Comparison of ENCODE assay signal across 8 cellular contexts in the genomic region with DNA sequence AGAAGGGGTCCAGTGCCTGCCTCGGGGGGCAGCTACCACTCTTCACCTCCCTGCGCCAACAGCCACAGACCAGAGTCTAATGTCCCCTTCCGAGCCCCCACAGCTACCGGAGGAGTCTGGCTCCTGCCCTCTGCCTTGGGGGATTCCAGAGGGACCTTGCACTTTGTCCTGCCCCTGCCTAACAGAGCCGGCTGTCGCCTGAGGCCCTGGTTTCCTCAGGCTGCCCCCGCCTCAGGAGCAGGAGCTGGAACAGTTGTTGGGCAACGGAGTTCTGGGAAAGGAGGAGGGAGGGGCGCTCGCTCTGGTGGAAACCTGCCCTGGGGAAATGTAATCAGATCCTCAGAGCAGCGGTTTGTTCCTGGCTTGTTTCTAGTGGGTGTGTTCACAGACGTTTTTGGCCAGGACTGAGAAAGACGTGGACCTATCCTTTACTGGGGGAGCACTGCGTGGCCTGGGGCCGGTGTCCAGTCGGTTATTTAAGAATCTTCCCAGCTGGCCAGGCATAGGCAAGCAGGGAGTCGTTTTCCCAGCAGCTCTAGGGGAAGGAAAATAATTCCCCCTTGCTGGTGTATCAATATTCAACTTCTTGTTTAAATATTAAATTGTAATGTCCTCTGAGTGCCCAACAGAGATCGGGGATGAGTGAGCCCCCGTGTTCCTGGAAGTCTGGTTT. TPM values are rescaled to one million over a fixed set of nuclear protein-coding genes. Genes with fewer than 3 reads are reported as not detected.
DNase-seq lines count a peak whose midpoint lies in the region; ATAC-seq and TF ChIP-seq lines count a peak whose summit lies in the region.

No MANE protein-coding gene starts in this region.

- no peaks in the 10 kb centered on the region for H3K9me3 ChIP-seq in Panc1 (ENCODE audit: control insufficient read depth, insufficient read depth, low read depth, low read length)
- H3K9me3 ChIP-seq in esophagus muscularis mucosa: no peaks in the 10 kb centered on the region

- ATAC-seq in Panc1 (peak; percentile 75), GM19035 (IDR thresholded peaks at IDR 0.05; ENCODE audit: unreplicated experiment) (no peak), GM19397 (IDR thresholded peaks at IDR 0.05; ENCODE audit: unreplicated experiment) (no peak), GM21447 (IDR thresholded peaks at IDR 0.05; ENCODE audit: unreplicated experiment) (no peak)

- DNase-seq in HFF-Myc (ENCODE audit: extremely low read depth, low read depth): peak; percentile 73
- DNase-seq in Panc1 (ENCODE audit: low read depth, low spot score): no peak
- DNase-seq in esophagus muscularis mucosa (ENCODE audit: extremely low spot score): peak; percentile 98
- peak; percentile 99 for DNase-seq in myocyte (ENCODE audit: low read depth)
- DNase-seq in NAMALWA (ENCODE audit: low spot score): no peak

- peak; percentile 51 for TF ChIP-seq POLR2A in esophagus muscularis mucosa (IDR thresholded peaks at IDR 0.05; ENCODE audit: low read depth)

- H3K36me3 ChIP-seq in Panc1 (ENCODE audit: control insufficient read depth, insufficient read depth, low read length): no peaks in the 10 kb centered on the region
- peaks cover 11 to 37% (median 23%) of the 10 kb centered on the region in 4 donors for H3K36me3 ChIP-seq in esophagus muscularis mucosa

- H3K4me1 ChIP-seq in Panc1 (ENCODE audit: control insufficient read depth, insufficient read depth, low read length): peaks cover 10% of the 10 kb centered on the region
- peaks cover 82 to 100% (median 94%) of the 10 kb centered on the region in 4 donors for H3K4me1 ChIP-seq in esophagus muscularis mucosa

- no peak overlapping the region; the same call in 1 of the 2 replicates for H3K4me3 ChIP-seq in HFF-Myc (replicated peaks; ENCODE audit: low read depth, low read length)
- no peak overlapping the region for H3K4me3 ChIP-seq in Panc1 (ENCODE audit: low read depth in 2 of 2, low read length in 2 of 2)
- H3K4me3 ChIP-seq in esophagus muscularis mucosa: peak overlapping the region in 2 of 4 donors; percentile 12 to 28

- 27% methylated on average over 14 of the region's 19 CpGs for WGBS in esophagus muscularis mucosa

- peak; percentile 86 for TF ChIP-seq EP300 in esophagus muscularis mucosa (IDR thresholded peaks at IDR 0.05)

- CTCF ChIA-PET in Panc1 (lab: Charles Lee): no interaction called here

- TF ChIP-seq CTCF in HFF-Myc (IDR thresholded peaks at IDR 0.05; ENCODE audit: low read depth, low read length, missing control alignments) (no peak), Panc1 (IDR thresholded peaks at IDR 0.05) (no peak), esophagus muscularis mucosa (IDR thresholded peaks at IDR 0.05) (no peak)

- no peaks in the 10 kb centered on the region for H3K27me3 ChIP-seq in Panc1 (ENCODE audit: control insufficient read depth, insufficient read depth, low read length)
- no peaks in the 10 kb centered on the region for H3K27me3 ChIP-seq in esophagus muscularis mucosa

- intact Hi-C loops in Panc1 (cut with micrococcal nuclease; ENCODE audit: unreplicated experiment) (no loop called here), esophagus muscularis mucosa (cut with DNase I) (no loop called here)

- BruUV-seq in Panc1 (replicated peaks; lab: Mats Ljungman, UMichigan): no TSS peak

- peak overlapping the region; percentile 59 for H3K27ac ChIP-seq in Panc1 (ENCODE audit: low read length)
- H3K27ac ChIP-seq in esophagus muscularis mucosa (replicated peaks in 1 of 4): peak overlapping the region; percentile 91 to 95 (median 94)

- in situ Hi-C loops in Panc1 (cut with HindIII; ENCODE audit: low pct_unique_long_range_greater_than_20kb, low sequenced_read_pairs): no loop called here

- POLR2A ChIA-PET in Panc1 (lab: Charles Lee): no interaction called here

RNA-seq across cellular contexts. Expression of gene A4GALT, which starts 32.3 kb away (rescaled TPM):
- total RNA-seq in Panc1 (2021; ENCODE audit: unreplicated experiment): 6.9 TPM
- polyA plus RNA-seq in Panc1 (2012; ENCODE audit: insufficient read length): 9.5 TPM
- 10 to 100 TPM; 77.7 to 81.8 (median 79.1) TPM for total RNA-seq in esophagus muscularis mucosa
- total RNA-seq in myocyte: 21.6 and 23.3 TPM in 2 replicates
- polyA plus RNA-seq in myocyte (2012): 6.0 TPM

RNA-seq across cellular contexts. Expression of gene CYB5R3, which starts 39.2 kb away (rescaled TPM):
- total RNA-seq in Panc1 (2021; ENCODE audit: unreplicated experiment) (102 TPM), esophagus muscularis mucosa (100 to 1,000 TPM; 154 to 287 (median 221) TPM), myocyte (213 and 237 TPM in 2 replicates)
- polyA plus RNA-seq in Panc1 (2012; ENCODE audit: insufficient read length): 194 TPM
- polyA plus RNA-seq in myocyte (2012): 375 TPM

RNA-seq across cellular contexts. Expression of gene ATP5MGL, which starts 48.0 kb away (rescaled TPM):
- total RNA-seq in Panc1 (2021; ENCODE audit: unreplicated experiment) (0.23 TPM), esophagus muscularis mucosa (not detected), myocyte (not detected in 2 replicates)
- polyA plus RNA-seq in Panc1 (2012; ENCODE audit: insufficient read length): 0.30 TPM
- not detected for polyA plus RNA-seq in myocyte (2012)

Comparison
In these comparisons a context has a peak if more than half of its experiments do, and no peak if none do; other contexts are left out.
1. DNase-seq: peak in HFF-Myc (single experiment), esophagus muscularis mucosa (single experiment) and myocyte (single experiment); none in Panc1 (single experiment) and NAMALWA (single experiment).